23 cellular contexts compared by ENCODE assay signal in genomic region chr2:233115761-233116160, GRCh38. TPM values are rescaled to one million over a fixed set of nuclear protein-coding genes. Genes with fewer than 3 reads are reported as not detected.
DNase-seq lines count a peak whose midpoint lies in the region; ATAC-seq, FAIRE-seq and TF ChIP-seq lines count a peak whose summit lies in the region.
"Had no signal": no experiment of that assay in that cellular context is flagged by ENCODE, and none has a peak within 500 bp of the region (broad histone marks: within the 10 kb centered on the region; RNA-seq: fewer than 3 reads in every experiment).

No MANE protein-coding gene starts in this region.

- whole genome bisulfite sequencing in GM12878 (ENCODE audit: insufficient coverage, insufficient replicate concordance, low lambda C conversion rate, missing lambda C conversion rate): 55% methylated on average over 2 of the region's 2 CpGs

- H3K9ac ChIP-seq in GM12878 (ENCODE audit: control insufficient read depth, insufficient read depth, low read length): no peak overlapping the region

- TF ChIP-seq CTCF in GM12878 (IDR thresholded peaks at IDR 0.05 in 2 of 3, conservative IDR thresholded peaks at IDR 0.05 in 1 of 3; ENCODE audit: control insufficient read depth in 2 of 3, extremely low read depth in 1 of 3, insufficient read depth in 1 of 3, low read depth in 3 of 3, low read length in 3 of 3): no peak

- H3K36me3 ChIP-seq in GM12878 (ENCODE audit: control insufficient read depth in 2 of 2, insufficient read depth in 2 of 2, low read length in 1 of 2): peaks cover 15 to 34% of the 10 kb centered on the region in 2 experiments; a peak in 3 of 4 replicates
- H3K36me3 ChIP-seq: right atrium auricular region had no signal

- in situ Hi-C loops in GM12878 (cut with MboI): no loop called here

- H3K27ac ChIP-seq in GM12878 (ENCODE audit: control insufficient read depth, insufficient read depth): no peak overlapping the region
- H3K27ac ChIP-seq: hepatocyte, right atrium auricular region had no signal

- no peak for TF ChIP-seq RAD21 in GM12878 (IDR thresholded peaks at IDR 0.05; ENCODE audit: insufficient read depth, low read depth, low read length)

- peaks cover 58% of the 10 kb centered on the region for H3K79me2 ChIP-seq in GM12878 (ENCODE audit: control insufficient read depth, insufficient read depth, low read length)
- H3K79me2 ChIP-seq: hepatocyte had no signal

- TF ChIP-seq EP300 in GM12878 (IDR thresholded peaks at IDR 0.05; ENCODE audit: borderline replicate concordance in 1 of 2, control insufficient read depth in 1 of 2, low read depth in 2 of 2, low read length in 2 of 2): no peak

- CTCF ChIA-PET in GM12878 (lab: Yijun Ruan, JAX): interaction anchor here (0.8 kb wide), 1 partner anchor 9 kb away, joined by 4 read pairs; no protein-coding TSS in a partner anchor
- CTCF ChIA-PET in activated CD4-positive, alpha-beta T cell treated with anti-CD3 and anti-CD28 coated beads, Interleukin-2, amount 10 ng/mL, durations not matched to agents 7 days and 5 days (lab: Charles Lee): interaction anchor here (0.8 to 1.1 kb wide), 2 partner anchors 16 to 62 kb away, joined by 3 to 4 read pairs; no protein-coding TSS in a partner anchor

- peaks cover 6% of the 10 kb centered on the region; the same call in 1 of the 2 replicates for H4K20me1 ChIP-seq in GM12878 (ENCODE audit: control insufficient read depth, insufficient read depth)

- no peaks in the 10 kb centered on the region for H3K9me3 Mint-ChIP-seq in activated naive CD8-positive, alpha-beta T cell (ENCODE audit: low read depth)
- H3K9me3 Mint-ChIP-seq in activated naive CD8-positive, alpha-beta T cell treated with anti-CD3 and anti-CD28 coated beads for 36 hours: no peaks in the 10 kb centered on the region
- H3K9me3 Mint-ChIP-seq in activated CD4-positive, alpha-beta T cell treated with anti-CD3 and anti-CD28 coated beads, Interleukin-2, amount 10 ng/mL, durations not matched to agents 7 days and 5 days: no peaks in the 10 kb centered on the region
- H3K9me3 Mint-ChIP-seq: mesothelial cell of epicardium had no signal

- H3K36me3 Mint-ChIP-seq in activated naive CD8-positive, alpha-beta T cell: peaks cover 3% of the 10 kb centered on the region
- H3K36me3 Mint-ChIP-seq in activated naive CD8-positive, alpha-beta T cell treated with anti-CD3 and anti-CD28 coated beads for 36 hours: peaks cover 14% of the 10 kb centered on the region
- peaks cover 35% of the 10 kb centered on the region for H3K36me3 Mint-ChIP-seq in activated CD4-positive, alpha-beta T cell treated with anti-CD3 and anti-CD28 coated beads, Interleukin-2, amount 10 ng/mL, durations not matched to agents 7 days and 5 days (ENCODE audit: low read depth)
- H3K36me3 Mint-ChIP-seq: brain, mesothelial cell of epicardium had no signal

- no peaks in the 10 kb centered on the region; the same call in 2 of the 3 replicates for H3K9me3 ChIP-seq in GM12878 (replicated peaks; ENCODE audit: control insufficient read depth, insufficient read depth, low read length)
- H3K9me3 ChIP-seq: right atrium auricular region had no signal

- TF ChIP-seq POLR2A in GM12878 (IDR thresholded peaks at IDR 0.05; ENCODE audit: low read depth, low read length): peak; percentile 9; the same call in 1 of the 2 replicates

- intact Hi-C loops in GM12878 (cut with micrococcal nuclease; ENCODE audit: unreplicated experiment): no loop called here

- no TSS peak for BruUV-seq in GM12878 (replicated peaks; lab: Mats Ljungman, UMichigan)

- SMC1A ChIA-PET in GM12878 (lab: Charles Lee; ENCODE audit: uncharacterized antibody, unreplicated experiment): interaction anchor here (1.3 to 3.0 kb wide), 2 partner anchors 15 to 55 kb away, joined by 5 to 9 read pairs; partner anchors contain the start of gene INPP5D

- H3K27me3 ChIP-seq in GM12878 (replicated peaks in 1 of 2; ENCODE audit: control insufficient read depth in 2 of 2, insufficient read depth in 2 of 2, low read length in 1 of 2): no peaks in the 10 kb centered on the region
- H3K27me3 ChIP-seq: dorsolateral prefrontal cortex, hepatocyte, right atrium auricular region had no signal

- ATAC-seq in GM12878: no peak
- ATAC-seq: esophagus mucosa had no signal

- H3K27ac Mint-ChIP-seq in activated naive CD8-positive, alpha-beta T cell: peak overlapping the region; percentile 41
- H3K27ac Mint-ChIP-seq in activated naive CD8-positive, alpha-beta T cell treated with anti-CD3 and anti-CD28 coated beads for 36 hours: no peak overlapping the region
- H3K27ac Mint-ChIP-seq in activated CD4-positive, alpha-beta T cell treated with anti-CD3 and anti-CD28 coated beads, Interleukin-2, amount 10 ng/mL, durations not matched to agents 7 days and 5 days: no peak overlapping the region
- H3K27ac Mint-ChIP-seq: brain, mesothelial cell of epicardium had no signal

- RAD21 ChIA-PET in GM12878 (lab: Charles Lee; ENCODE audit: unreplicated experiment): no interaction called here

- no peak overlapping the region for H2AFZ ChIP-seq in GM12878 (ENCODE audit: control insufficient read depth, low read depth, low read length)
- H2AFZ ChIP-seq: hepatocyte had no signal

- no peak overlapping the region for H3K4me2 ChIP-seq in GM12878 (ENCODE audit: control insufficient read depth, insufficient read depth)
- H3K4me2 ChIP-seq: hepatocyte had no signal

- H3K4me3 ChIP-seq in GM12878: no peak overlapping the region
- H3K4me3 ChIP-seq: dorsolateral prefrontal cortex, hepatocyte, right atrium auricular region had no signal

- no peak for FAIRE-seq in GM12878 (lab: Jason Lieb, UNC)
- FAIRE-seq: kidney, urothelium cell line had no signal

- no peak for DNase-seq in activated naive CD8-positive, alpha-beta T cell treated with anti-CD3 and anti-CD28 coated beads for 36 hours
- DNase-seq in GM12878 (ENCODE audit: low read depth, low spot score) (no peak), left kidney (ENCODE audit: low read depth, low spot score) (peak; percentile 17), SKM-1 (lab: John Stamatoyannopoulos, UW; ENCODE audit: unreplicated experiment) (no peak), kidney glomerular epithelial cell (lab: John Stamatoyannopoulos, UW) (no peak), activated gamma-delta T cell treated with Interleukin-2 at 50 U/mL for 16 hours (no peak)
- no peak for DNase-seq in activated CD4-positive, alpha-beta T cell treated with anti-CD3 and anti-CD28 coated beads, Interleukin-2, amount 10 ng/mL, durations not matched to agents 7 days and 5 days
- DNase-seq: activated naive CD4-positive, alpha-beta T cell; COR-L47; EL; IMR-90; kidney; NCI-H2029; NCI-H510A; SHP77 had no signal

- peaks cover 6% of the 10 kb centered on the region; the same call in 1 of the 2 replicates for H3K4me1 ChIP-seq in GM12878 (ENCODE audit: control insufficient read depth, insufficient read depth, low read length)
- H3K4me1 ChIP-seq: right atrium auricular region had no signal

- no peak overlapping the region for H3K4me3 Mint-ChIP-seq in activated naive CD8-positive, alpha-beta T cell
- no peak overlapping the region for H3K4me3 Mint-ChIP-seq in activated naive CD8-positive, alpha-beta T cell treated with anti-CD3 and anti-CD28 coated beads for 36 hours
- no peak overlapping the region for H3K4me3 Mint-ChIP-seq in activated CD4-positive, alpha-beta T cell treated with anti-CD3 and anti-CD28 coated beads, Interleukin-2, amount 10 ng/mL, durations not matched to agents 7 days and 5 days
- H3K4me3 Mint-ChIP-seq: brain, mesothelial cell of epicardium had no signal

- POLR2A ChIA-PET in GM12878 (lab: Charles Lee): no interaction called here
- POLR2A ChIA-PET in activated CD4-positive, alpha-beta T cell treated with anti-CD3 and anti-CD28 coated beads, Interleukin-2, amount 10 ng/mL, durations not matched to agents 7 days and 5 days (lab: Charles Lee): no interaction called here

- H3K4me1 Mint-ChIP-seq in activated naive CD8-positive, alpha-beta T cell (ENCODE audit: low read depth): peaks cover 76% of the 10 kb centered on the region
- peaks cover 49% of the 10 kb centered on the region for H3K4me1 Mint-ChIP-seq in activated naive CD8-positive, alpha-beta T cell treated with anti-CD3 and anti-CD28 coated beads for 36 hours
- peaks cover 65% of the 10 kb centered on the region for H3K4me1 Mint-ChIP-seq in activated CD4-positive, alpha-beta T cell treated with anti-CD3 and anti-CD28 coated beads, Interleukin-2, amount 10 ng/mL, durations not matched to agents 7 days and 5 days
- H3K4me1 Mint-ChIP-seq: mesothelial cell of epicardium had no signal

- H3K27me3 Mint-ChIP-seq in activated naive CD8-positive, alpha-beta T cell: no peaks in the 10 kb centered on the region
- H3K27me3 Mint-ChIP-seq in activated naive CD8-positive, alpha-beta T cell treated with anti-CD3 and anti-CD28 coated beads for 36 hours: no peaks in the 10 kb centered on the region
- no peaks in the 10 kb centered on the region for H3K27me3 Mint-ChIP-seq in activated CD4-positive, alpha-beta T cell treated with anti-CD3 and anti-CD28 coated beads, Interleukin-2, amount 10 ng/mL, durations not matched to agents 7 days and 5 days

TF ChIP-seq in GM12878, 131 proteins besides CTCF, POLR2A, EP300 and RAD21 (continues in another document):
- no peak for TF ChIP-seq ZNF274 (IDR thresholded peaks at IDR 0.05; ENCODE audit: insufficient read depth, insufficient read length)
- TF ChIP-seq NBN (IDR thresholded peaks at IDR 0.05): no peak
- TF ChIP-seq ETV6 (conservative IDR thresholded peaks at IDR 0.05 in 1 of 2, IDR thresholded peaks at IDR 0.05 in 1 of 2; ENCODE audit: borderline replicate concordance in 1 of 2, low read depth in 1 of 2): no peak
- no peak for TF ChIP-seq FOXM1 (IDR thresholded peaks at IDR 0.05; ENCODE audit: low read depth, low read length)

RNA-seq across cellular contexts. Expression of gene INPP5D, which starts 55.6 kb away (rescaled TPM):
- 10 to 100 TPM; 38.7 to 41.8 TPM for total RNA-seq in activated naive CD8-positive, alpha-beta T cell treated with anti-CD3 and anti-CD28 coated beads for 36 hours
- 345 and 366 TPM in 2 replicates for total RNA-seq in GM12878 (2013; cell fraction: nucleolus; rRNA removed)
- total RNA-seq in GM12878 (2014; rRNA removed) (66.2 and 89.5 TPM in 2 replicates), GM12878 (2014; rRNA removed; fragmentation: Illumina TruSeq; extraction: Trizol) (64.9 and 74.6 TPM in 2 replicates), GM12878 (2021) (126 and 139 TPM in 2 replicates)
- 51.0 TPM for polyA plus RNA-seq in GM12878 (2011; ENCODE audit: low read depth)
- polyA plus RNA-seq in GM12878 (2011; rRNA removed) (24.3 and 43.0 TPM in 2 replicates), GM12878 (2014; fragmentation: Illumina TruSeq; extraction: Trizol) (78.1 and 101 TPM in 2 replicates), GM12878 (2014; fragmentation: Nextera tagmentation; extraction: Ambion mirVana) (10 to 100 TPM; 11.8 to 19.4 TPM), GM12878 (2014; rRNA removed) (88.1 and 102 TPM in 2 replicates), GM12878 (2016; fragmentation: Nextera tagmentation; extraction: Ambion mirVana) (100 to 1,000 TPM; 101 to 104 TPM)
- polyA plus RNA-seq in GM12878 (2011; cell fraction: cytosol; rRNA removed): 39.4 and 45.6 TPM in 2 replicates
- 143 and 184 TPM in 2 replicates for polyA plus RNA-seq in GM12878 (2011; cell fraction: nucleus; rRNA removed)
- 79.5 and 83.6 TPM in 2 replicates for polyA plus RNA-seq in GM12878 (2012)
- 142 and 157 TPM in 2 replicates for polyA minus RNA-seq in GM12878 (2011; rRNA and poly(A)+ RNA removed)
- polyA minus RNA-seq in GM12878 (2011; cell fraction: cytosol; rRNA and poly(A)+ RNA removed): 40.2 and 55.8 TPM in 2 replicates
- polyA minus RNA-seq in GM12878 (2011; cell fraction: nucleus; rRNA and poly(A)+ RNA removed): 114 and 175 TPM in 2 replicates
- 100 to 1,000 TPM; 121 to 138 TPM for total RNA-seq in activated CD4-positive, alpha-beta T cell treated with anti-CD3 and anti-CD28 coated beads, Interleukin-2, amount 10 ng/mL, durations not matched to agents 7 days and 5 days
